In genomic region chr2:46195819-46196218, GRCh38 we compare ENCODE assay signal across 23 cellular contexts.
DNase-seq lines count a peak whose midpoint lies in the region; ATAC-seq, FAIRE-seq and TF ChIP-seq lines count a peak whose summit lies in the region.
"Had no signal": no experiment of that assay in that cellular context is flagged by ENCODE, and none has a peak within 500 bp of the region (broad histone marks: within the 10 kb centered on the region; RNA-seq: fewer than 3 reads in every experiment).

No MANE protein-coding gene starts in this region.

- no peaks in the 10 kb centered on the region for H3F3A ChIP-seq in neural progenitor cell (ENCODE audit: low read depth)
- H3F3A ChIP-seq in smooth muscle cell (ENCODE audit: low read depth): no peaks in the 10 kb centered on the region

- peaks cover under 1% of the 10 kb centered on the region for H3K9me3 Mint-ChIP-seq in activated CD8-positive, alpha-beta T cell treated with anti-CD3 and anti-CD28 coated beads, Interleukin-2, amount 10 ng/mL, durations not matched to agents 7 days and 5 days (ENCODE audit: insufficient read depth)
- no peaks in the 10 kb centered on the region for H3K9me3 Mint-ChIP-seq in activated CD8-positive, alpha-beta T cell treated with anti-CD3 and anti-CD28 coated beads for 36 hours
- H3K9me3 Mint-ChIP-seq in neural progenitor cell: no peaks in the 10 kb centered on the region
- H3K9me3 Mint-ChIP-seq: CD4-positive, alpha-beta memory T cell had no signal

- H3K4me3 ChIP-seq in neural progenitor cell (no peak overlapping the region), small intestine (ENCODE audit: low read depth in 1 of 2, low read length in 2 of 2) (no peak overlapping the region), smooth muscle cell (no peak overlapping the region)
- H3K4me3 ChIP-seq: A549, BLaER1, GM23248, HAP-1 had no signal

- no peak overlapping the region for H3K4me3 Mint-ChIP-seq in activated CD8-positive, alpha-beta T cell treated with anti-CD3 and anti-CD28 coated beads, Interleukin-2, amount 10 ng/mL, durations not matched to agents 7 days and 5 days
- H3K4me3 Mint-ChIP-seq in activated CD8-positive, alpha-beta T cell treated with anti-CD3 and anti-CD28 coated beads for 36 hours: no peak overlapping the region
- H3K4me3 Mint-ChIP-seq in neural progenitor cell: no peak overlapping the region
- H3K4me3 Mint-ChIP-seq: CD14-positive monocyte; CD4-positive, alpha-beta memory T cell had no signal

- H3K4me1 ChIP-seq in neural progenitor cell: no peaks in the 10 kb centered on the region
- H3K4me1 ChIP-seq in small intestine (ENCODE audit: control insufficient read depth in 2 of 2, insufficient read depth in 1 of 2, low read depth in 1 of 2, low read length in 1 of 2): no peaks in the 10 kb centered on the region
- no peaks in the 10 kb centered on the region for H3K4me1 ChIP-seq in smooth muscle cell (ENCODE audit: low read depth)
- H3K4me1 ChIP-seq: A549, HAP-1 had no signal

- H2AFZ ChIP-seq in neural progenitor cell (replicated peaks) (no peak overlapping the region), smooth muscle cell (ENCODE audit: low read depth) (no peak overlapping the region)
- H2AFZ ChIP-seq: GM23248 had no signal

- H3K9ac ChIP-seq in neural progenitor cell (no peak overlapping the region), smooth muscle cell (ENCODE audit: low read depth) (no peak overlapping the region)
- H3K9ac ChIP-seq: BLaER1, GM23248 had no signal

- DNase-seq in activated CD8-positive, alpha-beta T cell treated with anti-CD3 and anti-CD28 coated beads, Interleukin-2, amount 10 ng/mL, durations not matched to agents 7 days and 5 days: no peak
- DNase-seq in activated CD8-positive, alpha-beta T cell treated with anti-CD3 and anti-CD28 coated beads for 36 hours: no peak
- DNase-seq in GM13976 (ENCODE audit: low spot score) (peak; percentile 4), neural progenitor cell (ENCODE audit: low spot score) (no peak), small intestine (peak; percentile 7), smooth muscle cell (lab: John Stamatoyannopoulos, UW; ENCODE audit: unreplicated experiment) (no peak), GM03348 (ENCODE audit: low spot score) (no peak)
- no peak for DNase-seq in activated T-cell treated with anti-CD3 and anti-CD28 coated beads, Interleukin-2, amount 50 U/mL, for 48 hours
- DNase-seq: AML-193; CD4-positive, alpha-beta memory T cell; DMS153; DMS79; GF-D8; GM23248; IMR-90 had no signal

- H4K20me1 ChIP-seq in neural progenitor cell (ENCODE audit: low read depth) (no peaks in the 10 kb centered on the region), smooth muscle cell (ENCODE audit: low read depth) (no peaks in the 10 kb centered on the region)
- H4K20me1 ChIP-seq: BLaER1 had no signal

- H3K79me2 ChIP-seq in neural progenitor cell (ENCODE audit: low read depth) (no peaks in the 10 kb centered on the region), smooth muscle cell (ENCODE audit: low read depth) (no peaks in the 10 kb centered on the region)

- H3K4me2 ChIP-seq in neural progenitor cell (no peak overlapping the region), smooth muscle cell (no peak overlapping the region)
- H3K4me2 ChIP-seq: A549, BLaER1 had no signal

- no peaks in the 10 kb centered on the region for H3K36me3 ChIP-seq in neural progenitor cell
- H3K36me3 ChIP-seq in small intestine (ENCODE audit: control insufficient read depth in 2 of 2, insufficient read depth in 2 of 2, low read length in 2 of 2): no peaks in the 10 kb centered on the region
- no peaks in the 10 kb centered on the region for H3K36me3 ChIP-seq in smooth muscle cell (ENCODE audit: low read depth)
- H3K36me3 ChIP-seq: BLaER1, HAP-1 had no signal

- 76 to 87% (median 78%) methylated on average over 9 to 10 of the region's 10 CpGs for WGBS in small intestine, 3 donors
- 92% methylated on average over 10 of the region's 10 CpGs for WGBS in smooth muscle cell (ENCODE audit: low lambda C conversion rate)

- ATAC-seq in activated CD8-positive, alpha-beta T cell treated with anti-CD3 and anti-CD28 coated beads, Interleukin-2, amount 10 ng/mL, durations not matched to agents 7 days and 5 days: no peak
- ATAC-seq in activated CD8-positive, alpha-beta T cell treated with anti-CD3 and anti-CD28 coated beads for 36 hours: no peak
- ATAC-seq: A549 had no signal

- CTCF ChIA-PET in activated CD8-positive, alpha-beta T cell treated with anti-CD3 and anti-CD28 coated beads, Interleukin-2, amount 10 ng/mL, durations not matched to agents 7 days and 5 days (lab: Charles Lee): no interaction called here
- CTCF ChIA-PET in activated CD8-positive, alpha-beta T cell treated with anti-CD3 and anti-CD28 coated beads for 36 hours (lab: Charles Lee): no interaction called here

- no peak for TF ChIP-seq CTCF in activated CD8-positive, alpha-beta T cell treated with anti-CD3 and anti-CD28 coated beads for 36 hours (IDR thresholded peaks at IDR 0.05)
- no peak for TF ChIP-seq CTCF in GM13976 (IDR thresholded peaks at IDR 0.05; ENCODE audit: borderline replicate concordance, control extremely low read depth, extremely low read depth, insufficient read depth, missing control alignments)
- TF ChIP-seq CTCF in neural progenitor cell (IDR thresholded peaks at IDR 0.05): no peak
- TF ChIP-seq CTCF in smooth muscle cell (IDR thresholded peaks at IDR 0.05; ENCODE audit: borderline replicate concordance, insufficient read depth, poor library complexity, severe bottlenecking): no peak

- intact Hi-C loops in activated CD8-positive, alpha-beta T cell treated with anti-CD3 and anti-CD28 coated beads for 36 hours (cut with micrococcal nuclease): no loop called here

- no peak overlapping the region for H3K27ac ChIP-seq in neural progenitor cell
- H3K27ac ChIP-seq in small intestine (ENCODE audit: low read depth in 1 of 2, low read length in 1 of 2): no peak overlapping the region
- H3K27ac ChIP-seq in smooth muscle cell (ENCODE audit: low read depth): no peak overlapping the region
- H3K27ac ChIP-seq: 22Rv1, BLaER1, GM23248, HL-60 had no signal

- H3K27me3 Mint-ChIP-seq in activated CD8-positive, alpha-beta T cell treated with anti-CD3 and anti-CD28 coated beads, Interleukin-2, amount 10 ng/mL, durations not matched to agents 7 days and 5 days (ENCODE audit: low read depth): peaks cover 5% of the 10 kb centered on the region
- H3K27me3 Mint-ChIP-seq in activated CD8-positive, alpha-beta T cell treated with anti-CD3 and anti-CD28 coated beads for 36 hours: no peaks in the 10 kb centered on the region
- H3K27me3 Mint-ChIP-seq in neural progenitor cell (ENCODE audit: insufficient read depth, low read depth): no peaks in the 10 kb centered on the region
- H3K27me3 Mint-ChIP-seq: CD4-positive, alpha-beta memory T cell had no signal

- peaks cover under 1% of the 10 kb centered on the region for H3K36me3 Mint-ChIP-seq in activated CD8-positive, alpha-beta T cell treated with anti-CD3 and anti-CD28 coated beads, Interleukin-2, amount 10 ng/mL, durations not matched to agents 7 days and 5 days (ENCODE audit: low read depth)
- H3K36me3 Mint-ChIP-seq in activated CD8-positive, alpha-beta T cell treated with anti-CD3 and anti-CD28 coated beads for 36 hours (ENCODE audit: low read depth): no peaks in the 10 kb centered on the region
- H3K36me3 Mint-ChIP-seq in neural progenitor cell: no peaks in the 10 kb centered on the region
- H3K36me3 Mint-ChIP-seq: CD14-positive monocyte; CD4-positive, alpha-beta memory T cell had no signal

- H3K27me3 ChIP-seq in neural progenitor cell (no peaks in the 10 kb centered on the region), small intestine (ENCODE audit: control insufficient read depth in 2 of 2, insufficient read depth in 2 of 2, low read length in 2 of 2) (no peaks in the 10 kb centered on the region), smooth muscle cell (ENCODE audit: low read depth) (no peaks in the 10 kb centered on the region)
- H3K27me3 ChIP-seq: BLaER1 had no signal

- in situ Hi-C loops in GM13976 (cut with MboI; ENCODE audit: low sequenced_read_pairs, unreplicated experiment): no loop called here

- peak overlapping the region; percentile 27 for H3K27ac Mint-ChIP-seq in activated CD8-positive, alpha-beta T cell treated with anti-CD3 and anti-CD28 coated beads, Interleukin-2, amount 10 ng/mL, durations not matched to agents 7 days and 5 days
- no peak overlapping the region for H3K27ac Mint-ChIP-seq in activated CD8-positive, alpha-beta T cell treated with anti-CD3 and anti-CD28 coated beads for 36 hours
- peak overlapping the region; percentile 18 for H3K27ac Mint-ChIP-seq in neural progenitor cell
- H3K27ac Mint-ChIP-seq: CD14-positive monocyte had no signal

- FAIRE-seq in small intestine (lab: Jason Lieb, UNC): no peak
- FAIRE-seq: A549, GM12891, GM18507 had no signal

- H3K9me3 ChIP-seq in neural progenitor cell (ENCODE audit: low read depth): no peaks in the 10 kb centered on the region
- no peaks in the 10 kb centered on the region for H3K9me3 ChIP-seq in small intestine (ENCODE audit: control insufficient read depth, low read depth)
- no peaks in the 10 kb centered on the region for H3K9me3 ChIP-seq in smooth muscle cell (replicated peaks; ENCODE audit: low read depth)
- H3K9me3 ChIP-seq: A549, BLaER1, HAP-1 had no signal

- H3K4me1 Mint-ChIP-seq in activated CD8-positive, alpha-beta T cell treated with anti-CD3 and anti-CD28 coated beads, Interleukin-2, amount 10 ng/mL, durations not matched to agents 7 days and 5 days (ENCODE audit: low read depth): peaks cover 29% of the 10 kb centered on the region
- peaks cover 15% of the 10 kb centered on the region for H3K4me1 Mint-ChIP-seq in activated CD8-positive, alpha-beta T cell treated with anti-CD3 and anti-CD28 coated beads for 36 hours (ENCODE audit: low read depth)
- no peaks in the 10 kb centered on the region for H3K4me1 Mint-ChIP-seq in neural progenitor cell

- POLR2A ChIA-PET in activated CD8-positive, alpha-beta T cell treated with anti-CD3 and anti-CD28 coated beads, Interleukin-2, amount 10 ng/mL, durations not matched to agents 7 days and 5 days (lab: Charles Lee): no interaction called here
- POLR2A ChIA-PET in activated CD8-positive, alpha-beta T cell treated with anti-CD3 and anti-CD28 coated beads for 36 hours (lab: Charles Lee): no interaction called here

Comparison
In these comparisons a context has a peak if more than half of its experiments do, and no peak if none do; other contexts are left out.
1. DNase-seq: peak in GM13976 (single experiment) and small intestine (single experiment); none in activated CD8-positive, alpha-beta T cell treated with anti-CD3 and anti-CD28 coated beads, Interleukin-2, amount 10 ng/mL, durations not matched to agents 7 days and 5 days (single experiment), activated CD8-positive, alpha-beta T cell treated with anti-CD3 and anti-CD28 coated beads for 36 hours (single experiment), neural progenitor cell (single experiment), activated T-cell treated with anti-CD3 and anti-CD28 coated beads, Interleukin-2, amount 50 U/mL, for 48 hours (0 of 2), smooth muscle cell (single experiment) and GM03348 (single experiment).